Comparison of ENCODE assay signal across 12 cellular contexts in genomic region chr12:6790496-6791150, GRCh38. TPM values are rescaled to one million over a fixed set of nuclear protein-coding genes. Genes with fewer than 3 reads are reported as not detected.
A peak's percentile ranks its signal among the peaks of the same experiment; 100 is the strongest.
DNase-seq lines count a peak whose midpoint lies in the region; ATAC-seq and TF ChIP-seq lines count a peak whose summit lies in the region.
"Had no signal": no experiment of that assay in that cellular context is flagged by ENCODE, and none has a peak within 500 bp of the region (broad histone marks: within the 10 kb centered on the region; RNA-seq: fewer than 3 reads in every experiment).

No MANE protein-coding gene starts in this region.

- no peaks in the 10 kb centered on the region for H3K9me3 Mint-ChIP-seq in activated CD4-positive, alpha-beta T cell treated with anti-CD3 and anti-CD28 coated beads for 36 hours (ENCODE audit: low read depth)

- peak overlapping the region; percentile 93 for H3K27ac Mint-ChIP-seq in activated CD4-positive, alpha-beta T cell treated with anti-CD3 and anti-CD28 coated beads for 36 hours

- H3K9me3 ChIP-seq in esophagus squamous epithelium: no peaks in the 10 kb centered on the region

- peak overlapping the region in 17 of 59 donors; percentile 0 to 85 (median 19) for H3K27ac ChIP-seq in dorsolateral prefrontal cortex
- peak overlapping the region in 2 of 4 donors; percentile 35 to 72 for H3K27ac ChIP-seq in esophagus squamous epithelium

- H3K27me3 Mint-ChIP-seq in activated CD4-positive, alpha-beta T cell treated with anti-CD3 and anti-CD28 coated beads for 36 hours: no peaks in the 10 kb centered on the region

- CTCF ChIA-PET in activated CD4-positive, alpha-beta T cell treated with anti-CD3 and anti-CD28 coated beads for 36 hours (lab: Charles Lee): interaction anchor here (0.5 to 3.4 kb wide), 7 partner anchors 10 to 138 kb away, joined by 3 to 37 read pairs (median 4); partner anchors contain the start of genes COPS7A and MLF2

- POLR2A ChIA-PET in activated CD4-positive, alpha-beta T cell treated with anti-CD3 and anti-CD28 coated beads for 36 hours (lab: Charles Lee): interaction anchor here (1.9 kb wide), 1 partner anchor 10 kb away, joined by 14 read pairs; no protein-coding TSS in a partner anchor

- intact Hi-C loops in activated CD4-positive, alpha-beta T cell treated with anti-CD3 and anti-CD28 coated beads for 36 hours (cut with DNase I, micrococcal nuclease): loop anchor here (1.0 to 5.0 kb wide), 4 partner anchors 18 to 38 kb away; partner anchors contain the start of genes MLF2 (in 2 of the 2), LAG3 (in 1 of the 2) and P3H3 (in 1 of the 2)
- intact Hi-C loops in dorsolateral prefrontal cortex (cut with DNase I) (no loop called here), esophagus squamous epithelium (cut with DNase I) (no loop called here)

- H3K4me3 ChIP-seq in WI38 (ENCODE audit: low read depth, low read length) (peak overlapping the region; percentile 66), dorsolateral prefrontal cortex (peak overlapping the region in 32 of 59 donors; percentile 4 to 57 (median 42)), esophagus squamous epithelium (peak overlapping the region in 2 of 4 donors; percentile 20 to 39)

- TF ChIP-seq CTCF in WI38 (IDR thresholded peaks at IDR 0.05; ENCODE audit: low read depth, low read length): no peak
- TF ChIP-seq CTCF in dorsolateral prefrontal cortex (IDR thresholded peaks at IDR 0.05 in 54 of 56, conservative IDR thresholded peaks at IDR 0.05 in 2 of 56; ENCODE audit: low read depth in 1 of 56, partially characterized antibody in 56 of 56): no peak
- no peak for TF ChIP-seq CTCF in esophagus squamous epithelium (IDR thresholded peaks at IDR 0.05)

- H3K4me1 Mint-ChIP-seq in activated CD4-positive, alpha-beta T cell treated with anti-CD3 and anti-CD28 coated beads for 36 hours: peaks cover 54% of the 10 kb centered on the region

- WGBS in esophagus squamous epithelium, 2 donors: 77 to 84% methylated on average over 9 to 11 of the region's 12 CpGs

- H3K36me3 Mint-ChIP-seq in activated CD4-positive, alpha-beta T cell treated with anti-CD3 and anti-CD28 coated beads for 36 hours (ENCODE audit: low read depth): peaks cover 40% of the 10 kb centered on the region

- H3K4me3 Mint-ChIP-seq in activated CD4-positive, alpha-beta T cell treated with anti-CD3 and anti-CD28 coated beads for 36 hours: peak overlapping the region; percentile 89

- DNase-seq in activated CD4-positive, alpha-beta T cell treated with anti-CD3 and anti-CD28 coated beads for 36 hours: peak; percentile 77
- no peak for DNase-seq in activated CD4-positive, alpha-beta T cell treated with anti-CD3 and anti-CD28 coated beads for 1 hour
- DNase-seq in dorsolateral prefrontal cortex: no peak
- DNase-seq in stimulated activated naive CD4-positive, alpha-beta T cell (lab: John Stamatoyannopoulos, UW): peak in 5 of 6 experiments; percentile 21 to 51 (median 46)
- no peak for DNase-seq in NCI-H526 (lab: John Stamatoyannopoulos, UW)
- DNase-seq in esophagus squamous epithelium (lab: John Stamatoyannopoulos, UW): no peak
- DNase-seq: DMS79 treated with DMSO at 0.1 percent for 48 hours; NCI-H2029; stimulated activated CD8-positive, alpha-beta memory T cell treated with anti-CD3 and anti-CD28 coated beads, Interleukin-4, amount 100 ng/mL, for 48 hours had no signal

- no peak for TF ChIP-seq POLR2A in esophagus squamous epithelium (IDR thresholded peaks at IDR 0.05)

- H3K27me3 ChIP-seq in dorsolateral prefrontal cortex: no peaks in the 10 kb centered on the region
- no peaks in the 10 kb centered on the region for H3K27me3 ChIP-seq in esophagus squamous epithelium

- H3K36me3 ChIP-seq in esophagus squamous epithelium: no peaks in the 10 kb centered on the region

- peaks cover 0 to 18% (median 6%) of the 10 kb centered on the region in 3 donors for H3K4me1 ChIP-seq in esophagus squamous epithelium

- ATAC-seq in activated CD4-positive, alpha-beta T cell treated with anti-CD3 and anti-CD28 coated beads for 36 hours: peak; percentile 46
- no peak for ATAC-seq in GM21447 (IDR thresholded peaks at IDR 0.05; ENCODE audit: unreplicated experiment)
- ATAC-seq: Panc1 had no signal

RNA-seq across cellular contexts. Expression of gene CD4, which starts 1.3 kb away (rescaled TPM):
- 100 to 1,000 TPM; 206 to 211 TPM for total RNA-seq in activated CD4-positive, alpha-beta T cell treated with anti-CD3 and anti-CD28 coated beads for 36 hours
- total RNA-seq in dorsolateral prefrontal cortex: 10 to 100 TPM in 62 of 120 experiments, 1 to 10 TPM in 58; 5.0 to 28.8 (median 10.1) TPM
- 10 to 100 TPM in 1 of 4 donors, 1 to 10 TPM in 3; 1.2 to 11.8 (median 5.0) TPM for total RNA-seq in esophagus squamous epithelium

RNA-seq across cellular contexts. Expression of gene LAG3, which starts 18.3 kb away (rescaled TPM):
- total RNA-seq in activated CD4-positive, alpha-beta T cell treated with anti-CD3 and anti-CD28 coated beads for 36 hours: 10 to 100 TPM; 88.2 to 93.9 TPM
- total RNA-seq in dorsolateral prefrontal cortex (1 to 10 TPM in 33 of 120 experiments, under 1 TPM in 73, not detected in 14; 0.23 to 3.0 (median 0.75) TPM), esophagus squamous epithelium (under 1 TPM in 3 of 4 donors, not detected in 1; 0.35 to 0.76 (median 0.50) TPM)

RNA-seq across cellular contexts. Expression of gene PTMS, which starts 24.5 kb away (rescaled TPM):
- 100 to 1,000 TPM in 1 of 2 experiments, 10 to 100 TPM in 1; 62.2 to 105 TPM for total RNA-seq in activated CD4-positive, alpha-beta T cell treated with anti-CD3 and anti-CD28 coated beads for 36 hours
- total RNA-seq in dorsolateral prefrontal cortex: 100 to 1,000 TPM; 117 to 439 (median 242) TPM
- 100 to 1,000 TPM in 3 of 4 donors, 10 to 100 TPM in 1; 78.2 to 149 (median 123) TPM for total RNA-seq in esophagus squamous epithelium

RNA-seq across cellular contexts. Expression of gene GPR162, which starts 31.0 kb away (rescaled TPM):
- total RNA-seq in activated CD4-positive, alpha-beta T cell treated with anti-CD3 and anti-CD28 coated beads for 36 hours: under 1 TPM; 0.11 to 0.26 TPM
- 100 to 1,000 TPM in 117 of 120 experiments, 10 to 100 TPM in 3; 49.5 to 245 (median 167) TPM for total RNA-seq in dorsolateral prefrontal cortex
- total RNA-seq in esophagus squamous epithelium: 1 to 10 TPM in 3 of 4 donors, not detected in 1; 1.3 to 2.3 (median 1.5) TPM

RNA-seq across cellular contexts. Expression of gene P3H3, which starts 37.6 kb away (rescaled TPM):
- total RNA-seq in activated CD4-positive, alpha-beta T cell treated with anti-CD3 and anti-CD28 coated beads for 36 hours: 1 to 10 TPM in 1 of 2 experiments, under 1 TPM in 1; 0.86 to 1.3 TPM
- 10 to 100 TPM; 14.2 to 61.4 (median 29.3) TPM for total RNA-seq in dorsolateral prefrontal cortex
- total RNA-seq in esophagus squamous epithelium: 1 to 10 TPM; 2.6 to 6.6 (median 4.4) TPM

Comparison
In these comparisons a context has a peak if more than half of its experiments do, and no peak if none do; other contexts are left out.
1. DNase-seq: peak in activated CD4-positive, alpha-beta T cell treated with anti-CD3 and anti-CD28 coated beads for 36 hours (single experiment) and stimulated activated naive CD4-positive, alpha-beta T cell (5 of 6); none in activated CD4-positive, alpha-beta T cell treated with anti-CD3 and anti-CD28 coated beads for 1 hour (single experiment), dorsolateral prefrontal cortex (0 of 10), NCI-H526 (0 of 2) and esophagus squamous epithelium (single experiment).
2. RNA of gene CD4, which starts 1.3 kb away (total RNA-seq): 206 to 211 TPM in activated CD4-positive, alpha-beta T cell treated with anti-CD3 and anti-CD28 coated beads for 36 hours; 5.0 to 28.8 TPM in dorsolateral prefrontal cortex and 1.2 to 11.8 TPM in esophagus squamous epithelium; every median in the first group is over 4 times any median in the second.
3. RNA of gene LAG3, which starts 18.3 kb away (total RNA-seq): 88.2 to 93.9 TPM in activated CD4-positive, alpha-beta T cell treated with anti-CD3 and anti-CD28 coated beads for 36 hours; 0.23 to 3.0 TPM in dorsolateral prefrontal cortex and 0.35 to 0.76 TPM in esophagus squamous epithelium; every median in the first group is over 10 times any median in the second.
4. intact Hi-C loops: an anchor here in activated CD4-positive, alpha-beta T cell treated with anti-CD3 and anti-CD28 coated beads for 36 hours (1.0 to 5.0 kb wide); none called in dorsolateral prefrontal cortex and esophagus squamous epithelium.